In the genomic region with DNA sequence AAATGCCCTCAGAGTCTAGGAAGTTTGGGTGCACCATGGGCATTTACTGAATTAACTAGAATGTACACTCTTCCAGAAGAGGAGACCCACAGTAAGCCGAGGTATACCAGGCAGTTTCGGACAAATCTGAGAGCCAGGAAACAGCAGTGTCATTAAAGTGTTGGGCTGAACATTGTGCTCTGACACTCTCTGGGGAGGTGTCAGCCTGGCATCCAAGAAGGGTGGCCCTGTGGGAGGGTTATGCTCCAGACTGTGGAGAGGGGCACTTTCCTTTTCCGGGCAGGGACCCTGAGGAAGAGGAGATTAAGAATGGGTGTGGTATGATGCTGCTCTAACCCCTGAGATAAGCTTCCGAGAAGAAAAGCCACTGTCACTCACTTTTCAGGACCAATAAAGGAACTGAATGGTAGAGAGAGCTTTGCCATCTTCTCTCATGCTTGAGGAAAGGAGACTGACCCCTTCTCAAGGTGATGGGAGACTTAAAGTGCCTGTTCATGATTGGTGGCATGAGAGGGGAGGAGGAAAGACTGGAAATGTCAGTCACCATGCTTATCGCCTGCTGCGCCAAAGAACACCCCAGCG, we compare ENCODE assay signal across 21 cellular contexts.
"Had no signal": no experiment of that assay in that cellular context is flagged by ENCODE, and none has a peak within 500 bp of the region (broad histone marks: within the 10 kb centered on the region; RNA-seq: fewer than 3 reads in every experiment).

No MANE protein-coding gene starts in this region.

- H3K9me3 Mint-ChIP-seq: memory B cell; naive thymus-derived CD4-positive, alpha-beta T cell; nephron; neural progenitor cell; stimulated activated effector memory CD8-positive, alpha-beta T cell treated with anti-CD3 and anti-CD28 coated beads, Interleukin-12 subunit alpha, Interleukin-12 subunit beta, amount 100 ng/mL, for 72 hours; type B pancreatic cell had no signal

- ATAC-seq: naive thymus-derived CD4-positive, alpha-beta T cell had no signal

- H3K27ac ChIP-seq: coronary artery, hepatocyte, neural progenitor cell, parathyroid adenoma, stomach, thyroid gland had no signal

- H3K4me3 ChIP-seq: coronary artery, hepatocyte, lung, neural progenitor cell, smooth muscle cell, stomach, thyroid gland had no signal

- H3K4me1 Mint-ChIP-seq: nephron; neural progenitor cell; stimulated activated effector memory CD8-positive, alpha-beta T cell treated with anti-CD3 and anti-CD28 coated beads, Interleukin-12 subunit alpha, Interleukin-12 subunit beta, amount 100 ng/mL, for 72 hours had no signal

- H3K27me3 ChIP-seq: hepatocyte, neural progenitor cell, stomach, thyroid gland had no signal

- H3K4me1 ChIP-seq: neural progenitor cell, parathyroid adenoma, thyroid gland had no signal

- H3K36me3 Mint-ChIP-seq: memory B cell; naive thymus-derived CD4-positive, alpha-beta T cell; neural progenitor cell; stimulated activated effector memory CD8-positive, alpha-beta T cell treated with anti-CD3 and anti-CD28 coated beads, Interleukin-12 subunit alpha, Interleukin-12 subunit beta, amount 100 ng/mL, for 72 hours; type B pancreatic cell had no signal

- H3K27ac Mint-ChIP-seq: memory B cell; naive thymus-derived CD4-positive, alpha-beta T cell; nephron; neural progenitor cell; progenitor cell of endocrine pancreas; stimulated activated effector memory CD8-positive, alpha-beta T cell treated with anti-CD3 and anti-CD28 coated beads, Interleukin-12 subunit alpha, Interleukin-12 subunit beta, amount 100 ng/mL, for 72 hours; type B pancreatic cell had no signal

- H3K36me3 ChIP-seq: neural progenitor cell, stomach, thyroid gland had no signal

- H3K9me3 ChIP-seq: stomach, thyroid gland had no signal

- H3K4me3 Mint-ChIP-seq: memory B cell; naive thymus-derived CD4-positive, alpha-beta T cell; nephron; neural progenitor cell; stimulated activated effector memory CD8-positive, alpha-beta T cell treated with anti-CD3 and anti-CD28 coated beads, Interleukin-12 subunit alpha, Interleukin-12 subunit beta, amount 100 ng/mL, for 72 hours; type B pancreatic cell had no signal

- DNase-seq: dermis blood vessel endothelial cell; effector memory CD4-positive, alpha-beta T cell; midbrain; naive thymus-derived CD4-positive, alpha-beta T cell; stimulated activated CD4-positive, alpha-beta T cell treated with anti-CD3 and anti-CD28 coated beads, Interleukin-12 subunit alpha, Interleukin-12 subunit beta, amount 100 ng/mL, for 4 hours; stimulated activated CD4-positive, alpha-beta T cell treated with anti-CD3 and anti-CD28 coated beads, Interleukin-1b, Interleukin-23, amount 100 ng/mL, for 48 hours; stimulated activated CD4-positive, alpha-beta T cell treated with anti-CD3 and anti-CD28 coated beads, Interleukin-4, amount 100 ng/mL, for 1 hour; stimulated activated naive CD4-positive, alpha-beta T cell treated with Interleukin-2 at 50 U/mL for 16 hours; stomach; thyroid gland had no signal
